ENCODE assay signal across 20 cellular contexts in the genomic region with DNA sequence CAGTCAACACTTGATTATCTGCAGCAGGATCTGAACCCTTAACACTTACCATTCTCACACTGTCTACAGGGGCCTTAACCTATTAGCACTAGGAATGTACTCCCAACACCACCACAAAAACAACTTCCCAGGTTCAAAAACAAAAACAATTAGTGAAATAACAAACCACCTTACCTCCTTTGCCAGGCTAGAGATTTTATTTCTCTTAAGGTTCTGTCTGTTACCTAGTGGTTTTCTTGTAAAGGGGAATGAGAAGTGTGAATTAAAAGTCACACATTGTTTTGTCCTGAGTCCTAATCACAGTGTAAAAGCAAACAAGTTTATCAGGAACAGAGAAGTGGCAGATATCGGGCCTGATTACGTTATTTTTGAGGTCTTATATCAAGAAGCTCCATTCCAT. TPM values are rescaled to one million over a fixed set of nuclear protein-coding genes. Genes with fewer than 3 reads are reported as not detected.
"Had no signal": no experiment of that assay in that cellular context is flagged by ENCODE, and none has a peak within 500 bp of the region (broad histone marks: within the 10 kb centered on the region; RNA-seq: fewer than 3 reads in every experiment).

No MANE protein-coding gene starts in this region.

- DNase-seq: activated CD4-positive, alpha-beta T cell treated with anti-CD3 and anti-CD28 coated beads for 4 hours; activated gamma-delta T cell; amniotic stem cell; colonic mucosa; effector CD8-positive, alpha-beta T cell; foreskin keratinocyte; glutamatergic neuron; kidney glomerular epithelial cell; left ventricle myocardium superior; mesenchymal stem cell; ovary; sigmoid colon; spleen; T-helper 1 cell; trophoblast cell had no signal

- H3K27ac ChIP-seq: colonic mucosa, foreskin keratinocyte, ovary, sigmoid colon, spleen, suprapubic skin had no signal

- H3K36me3 ChIP-seq: ovary had no signal

- H3K27me3 ChIP-seq: colonic mucosa, foreskin keratinocyte, ovary, sigmoid colon, spleen, suprapubic skin had no signal

- H3K4me3 Mint-ChIP-seq: stimulated activated naive CD8-positive, alpha-beta T cell treated with anti-CD3 and anti-CD28 coated beads, Interleukin-15, Interleukin-2, amounts not matched to agents 100 ng/mL and 50 ng/mL, for 24 hours had no signal

- H3K27me3 Mint-ChIP-seq: stimulated activated naive CD8-positive, alpha-beta T cell treated with anti-CD3 and anti-CD28 coated beads, Interleukin-15, Interleukin-2, amounts not matched to agents 100 ng/mL and 50 ng/mL, for 24 hours had no signal

- H3K9me3 ChIP-seq: colonic mucosa, ovary, sigmoid colon, spleen, suprapubic skin had no signal

- H3K9me3 Mint-ChIP-seq: stimulated activated naive CD8-positive, alpha-beta T cell treated with anti-CD3 and anti-CD28 coated beads, Interleukin-15, Interleukin-2, amounts not matched to agents 100 ng/mL and 50 ng/mL, for 24 hours had no signal

- H3K4me3 ChIP-seq: colonic mucosa, ovary, sigmoid colon, spleen, suprapubic skin had no signal

- ATAC-seq: foreskin keratinocyte, left ventricle myocardium superior, SK-N-SH treated with all-trans-retinoic acid at 6 μM for 48 hours had no signal

- H3K27ac Mint-ChIP-seq: stimulated activated naive CD8-positive, alpha-beta T cell treated with anti-CD3 and anti-CD28 coated beads, Interleukin-15, Interleukin-2, amounts not matched to agents 100 ng/mL and 50 ng/mL, for 24 hours had no signal

- H3K4me1 ChIP-seq: colonic mucosa, foreskin keratinocyte had no signal

RNA-seq across cellular contexts. Expression of a gene that starts 27.0 kb away (rescaled TPM):
- total RNA-seq: activated CD8-positive, alpha-beta memory T cell treated with anti-CD3 and anti-CD28 coated beads for 36 hours; cardiac septum; left ventricle myocardium superior had no signal
